10 cellular contexts compared by ENCODE assay signal in the genomic region with DNA sequence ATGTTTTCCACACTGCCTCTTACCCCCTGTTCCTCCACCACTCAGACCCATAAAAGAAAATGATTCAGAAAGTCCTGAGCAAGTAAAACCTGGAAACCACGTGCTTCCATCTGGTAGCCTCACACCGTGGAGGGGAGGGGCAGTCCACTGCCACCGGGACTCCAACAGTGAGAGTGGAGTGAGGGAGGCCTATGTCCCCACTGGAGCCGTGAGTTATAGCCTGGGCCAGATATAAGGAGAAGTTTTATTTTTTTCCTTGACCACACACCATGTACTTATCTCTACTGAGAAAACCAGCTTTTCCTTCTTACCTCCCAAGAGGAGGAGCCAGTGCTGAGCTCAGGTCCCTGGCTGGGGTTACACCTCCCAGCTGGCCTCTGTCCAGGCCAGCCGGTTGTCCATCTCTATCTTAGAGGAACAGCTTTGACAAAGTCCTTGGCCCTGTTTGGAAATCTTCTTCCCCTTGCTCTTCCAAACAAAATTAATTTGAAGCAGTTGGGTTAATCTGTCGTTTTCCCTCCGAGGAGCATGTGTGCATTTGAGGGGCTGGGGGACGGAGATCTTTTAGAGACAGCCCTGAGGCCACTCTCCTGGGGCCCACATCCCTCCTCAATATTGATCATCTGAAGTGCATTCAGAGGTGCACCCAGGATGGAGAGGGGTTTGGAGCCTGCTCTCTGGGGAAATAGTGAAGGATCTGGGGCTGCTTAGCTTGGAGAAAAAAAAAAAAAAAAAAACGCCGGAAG. TPM values are rescaled to one million over a fixed set of nuclear protein-coding genes. Genes with fewer than 3 reads are reported as not detected.
A peak's percentile ranks its signal among the peaks of the same experiment; 100 is the strongest.
DNase-seq lines count a peak whose midpoint lies in the region; ATAC-seq and TF ChIP-seq lines count a peak whose summit lies in the region.
"Had no signal": no experiment of that assay in that cellular context is flagged by ENCODE, and none has a peak within 500 bp of the region (broad histone marks: within the 10 kb centered on the region; RNA-seq: fewer than 3 reads in every experiment).

No MANE protein-coding gene starts in this region.

- peak; percentile 7 for DNase-seq in DMS 273 treated with DMSO at 0.1 percent for 48 hours (lab: John Stamatoyannopoulos, UW)
- peak; percentile 51 for DNase-seq in choroid plexus epithelial cell (ENCODE audit: low read depth)
- peak; percentile 26 for DNase-seq in osteoblast (ENCODE audit: insufficient read length, low spot score, missing footprints)
- DNase-seq in NK-92 treated with Interleukin-12 subunit alpha and Interleukin-12 subunit beta, amount 100 ng/mL, for 24 hours (lab: John Stamatoyannopoulos, UW), result no peak
- DNase-seq in NCI-H524 treated with DMSO at 0.1 percent for 48 hours (lab: John Stamatoyannopoulos, UW), result no peak
- no peak for DNase-seq in T1000 (lab: John Stamatoyannopoulos, UW)
- DNase-seq: retina had no signal

- H2AFZ ChIP-seq in KMS-11 (ENCODE audit: low read depth) (peak overlapping the region; percentile 44; the same call in 1 of the 2 replicates), osteoblast (ENCODE audit: low read length) (peak overlapping the region; percentile 34)

- H3K9ac ChIP-seq in KMS-11, result no peak overlapping the region

- H3K36me3 ChIP-seq in KMS-11 (ENCODE audit: insufficient read depth), result no peaks in the 10 kb centered on the region
- H3K36me3 ChIP-seq in osteoblast (ENCODE audit: insufficient read depth, low read length), result no peaks in the 10 kb centered on the region
- H3K36me3 ChIP-seq: SJSA1 had no signal

- H3K9me3 ChIP-seq in osteoblast (ENCODE audit: low read depth, low read length), result no peaks in the 10 kb centered on the region
- H3K9me3 ChIP-seq: SJSA1 had no signal

- H3K4me2 ChIP-seq in KMS-11 (no peak overlapping the region), osteoblast (ENCODE audit: insufficient read depth, low read length) (no peak overlapping the region)

- TF ChIP-seq CTCF in KMS-11 (conservative IDR thresholded peaks at IDR 0.05; ENCODE audit: low read depth, low read length), result no peak
- TF ChIP-seq CTCF in choroid plexus epithelial cell (conservative IDR thresholded peaks at IDR 0.05; ENCODE audit: low read depth, low read length), result no peak
- TF ChIP-seq CTCF in osteoblast (IDR thresholded peaks at IDR 0.05; ENCODE audit: extremely low read depth, low read depth, low read length), result no peak

- H3K79me2 ChIP-seq in KMS-11 (ENCODE audit: insufficient read depth, low read depth) (no peaks in the 10 kb centered on the region), osteoblast (ENCODE audit: insufficient read depth, low read length) (no peaks in the 10 kb centered on the region)

- H3K4me3 ChIP-seq in KMS-11 (IDR thresholded peaks at IDR 0.05; ENCODE audit: insufficient read depth, low read depth, low read length), result no peak overlapping the region
- H3K4me3 ChIP-seq in choroid plexus epithelial cell (ENCODE audit: low read depth, low read length), result peak overlapping the region; percentile 17
- H3K4me3 ChIP-seq in osteoblast (ENCODE audit: insufficient read depth, low read length), result no peak overlapping the region
- H3K4me3 ChIP-seq: SJSA1 had no signal

- H3K4me1 ChIP-seq in KMS-11 (ENCODE audit: low read depth, poor library complexity, severe bottlenecking) (peaks cover 8% of the 10 kb centered on the region), osteoblast (ENCODE audit: insufficient read depth, low read length) (peaks cover 8% of the 10 kb centered on the region)
- H3K4me1 ChIP-seq: SJSA1 had no signal

- no peaks in the 10 kb centered on the region for H4K20me1 ChIP-seq in KMS-11 (ENCODE audit: insufficient read depth)
- H4K20me1 ChIP-seq in osteoblast (ENCODE audit: insufficient read depth, low read length), result no peaks in the 10 kb centered on the region

- H3K27ac ChIP-seq in KMS-11 (no peak overlapping the region), osteoblast (ENCODE audit: low read depth, low read length) (no peak overlapping the region)
- H3K27ac ChIP-seq: SJSA1 had no signal

- H3K27me3 ChIP-seq in KMS-11 (ENCODE audit: insufficient read depth, low read depth) (no peaks in the 10 kb centered on the region), osteoblast (ENCODE audit: insufficient read depth, low read length) (no peaks in the 10 kb centered on the region)
- H3K27me3 ChIP-seq: SJSA1 had no signal

- ATAC-seq in HG02678 (IDR thresholded peaks at IDR 0.05; ENCODE audit: unreplicated experiment), result no peak

RNA-seq across cellular contexts. Expression of a gene that starts 49.1 kb away (rescaled TPM):
- 152 and 161 TPM in 2 replicates for total RNA-seq in osteoblast

Comparison
In these comparisons a context has a peak if more than half of its experiments do, and no peak if none do; other contexts are left out.
1. DNase-seq: peak in DMS 273 treated with DMSO at 0.1 percent for 48 hours (single experiment), choroid plexus epithelial cell (single experiment) and osteoblast (single experiment); none in NK-92 treated with Interleukin-12 subunit alpha and Interleukin-12 subunit beta, amount 100 ng/mL, for 24 hours (single experiment), NCI-H524 treated with DMSO at 0.1 percent for 48 hours (single experiment) and T1000 (single experiment).